9 cellular contexts compared by ENCODE assay signal in genomic region chr10:31157125-31157983, GRCh38.
DNase-seq lines count a peak whose midpoint lies in the region; ATAC-seq and TF ChIP-seq lines count a peak whose summit lies in the region.
"Had no signal": no experiment of that assay in that cellular context is flagged by ENCODE, and none has a peak within 500 bp of the region (broad histone marks: within the 10 kb centered on the region; RNA-seq: fewer than 3 reads in every experiment).

No MANE protein-coding gene starts in this region.

- TF ChIP-seq CTCF in RWPE1 (conservative IDR thresholded peaks at IDR 0.05; ENCODE audit: low read depth): no peak

- intact Hi-C loops in cardiac septum (cut with DNase I) (loop anchor here (5.0 kb wide), 1 partner anchor 160 kb away; the partner anchor contains the start of gene ZEB1), sciatic nerve (cut with DNase I) (no loop called here)

- H3K27ac ChIP-seq in RWPE1: no peak overlapping the region

- peak; percentile 24 for DNase-seq in ELF-1 (ENCODE audit: low read depth, low spot score)
- DNase-seq in SHP77 (lab: John Stamatoyannopoulos, UW): peak; percentile 54 to 55
- peak; percentile 89 for DNase-seq in cardiac septum (ENCODE audit: low spot score)
- DNase-seq in sciatic nerve (ENCODE audit: low spot score): peak; percentile 81
- no peak for DNase-seq in RWPE1 (ENCODE audit: low spot score)
- DNase-seq: activated B cell treated with CpG ODN at 0.5 μM for 24 hours had no signal

- POLR2A ChIA-PET in RWPE1 (lab: Yijun Ruan, JAX; ENCODE audit: low non-redundant PET): interaction anchor here (0.7 kb wide), 1 partner anchor 96 kb away, joined by 3 read pairs; no protein-coding TSS in a partner anchor

- ATAC-seq in sciatic nerve: peak; percentile 93
- ATAC-seq in esophagus mucosa: no peak
- ATAC-seq in GM18517 (IDR thresholded peaks at IDR 0.05; ENCODE audit: unreplicated experiment): no peak
- no peak for ATAC-seq in HG02759 (IDR thresholded peaks at IDR 0.05; ENCODE audit: unreplicated experiment)

- CTCF ChIA-PET in RWPE1 (lab: Yijun Ruan, JAX): no interaction called here
